In genomic region chr3:37676885-37677284, GRCh38 we compare ENCODE assay signal across 17 cellular contexts.
DNase-seq lines count a peak whose midpoint lies in the region; ATAC-seq, FAIRE-seq and TF ChIP-seq lines count a peak whose summit lies in the region.
"Had no signal": no experiment of that assay in that cellular context is flagged by ENCODE, and none has a peak within 500 bp of the region (broad histone marks: within the 10 kb centered on the region; RNA-seq: fewer than 3 reads in every experiment).

No MANE protein-coding gene starts in this region.

- H3K9ac ChIP-seq in colonic mucosa (ENCODE audit: low read depth in 2 of 2, low read length in 2 of 2), result no peak overlapping the region
- H3K9ac ChIP-seq: GM23248 had no signal

- TF ChIP-seq CTCF in colonic mucosa (IDR thresholded peaks at IDR 0.05) (no peak), pancreas (IDR thresholded peaks at IDR 0.05) (no peak), vagina (IDR thresholded peaks at IDR 0.05) (no peak), CD14-positive monocyte (IDR thresholded peaks at IDR 0.05) (no peak)

- H3K4me3 ChIP-seq in colonic mucosa, result no peak overlapping the region
- H3K4me3 ChIP-seq in pancreas, result no peak overlapping the region
- H3K4me3 ChIP-seq in vagina, result no peak overlapping the region
- H3K4me3 ChIP-seq: GM23248, HAP-1 had no signal

- no peak for FAIRE-seq in pancreas (lab: Jason Lieb, UNC)
- FAIRE-seq: A204.1, GM19239 had no signal

- intact Hi-C loops in colonic mucosa (cut with DNase I), result no loop called here
- intact Hi-C loops in pancreas (cut with DNase I), result no loop called here
- intact Hi-C loops in vagina (cut with DNase I), result no loop called here
- intact Hi-C loops in CD14-positive monocyte (cut with micrococcal nuclease), result no loop called here

- H3K27me3 Mint-ChIP-seq in CD14-positive monocyte (ENCODE audit: low read depth in 3 of 3), result no peaks in the 10 kb centered on the region

- H3K36me3 Mint-ChIP-seq in CD14-positive monocyte, result no peaks in the 10 kb centered on the region

- H3K9me3 Mint-ChIP-seq in CD14-positive monocyte, result no peaks in the 10 kb centered on the region
- H3K9me3 Mint-ChIP-seq: CD4-positive, alpha-beta T cell had no signal

- ATAC-seq in pancreas (peak in 3 of 4 donors; percentile 63 to 74 (median 66)), GM18511 (IDR thresholded peaks at IDR 0.05; ENCODE audit: unreplicated experiment) (no peak)

- H3K9me3 ChIP-seq in colonic mucosa (no peaks in the 10 kb centered on the region), pancreas (no peaks in the 10 kb centered on the region), vagina (no peaks in the 10 kb centered on the region)
- H3K9me3 ChIP-seq: BE2C, HAP-1 had no signal

- no peak for DNase-seq in colonic mucosa
- DNase-seq in islet precursor cell, result peak; percentile 21
- no peak for DNase-seq in pancreas
- DNase-seq in vagina (ENCODE audit: extremely low spot score in 2 of 2), result no peak
- DNase-seq in CD14-positive monocyte (ENCODE audit: low spot score), result no peak
- DNase-seq: ACHN; BE2C; C1 segment of cervical spinal cord; CD4-positive, alpha-beta T cell; DMS153; DMS79; GDM1; GM23248 had no signal

- no peak for TF ChIP-seq POLR2A in vagina (IDR thresholded peaks at IDR 0.05)

- 9 to 30% methylated on average over 1 of the region's 1 CpG for WGBS in pancreas, 2 donors

- no peaks in the 10 kb centered on the region for H3K36me3 ChIP-seq in colonic mucosa
- no peaks in the 10 kb centered on the region for H3K36me3 ChIP-seq in pancreas
- no peaks in the 10 kb centered on the region for H3K36me3 ChIP-seq in vagina
- H3K36me3 ChIP-seq: BE2C, HAP-1 had no signal

- H3K4me3 Mint-ChIP-seq in CD14-positive monocyte, result no peak overlapping the region
- H3K4me3 Mint-ChIP-seq: CD4-positive, alpha-beta T cell had no signal

- peaks cover 1% of the 10 kb centered on the region for H3K4me1 Mint-ChIP-seq in CD14-positive monocyte

- H3K27ac Mint-ChIP-seq in CD14-positive monocyte, result no peak overlapping the region
- H3K27ac Mint-ChIP-seq: CD4-positive, alpha-beta T cell had no signal

- H3K27ac ChIP-seq in colonic mucosa (peak overlapping the region; percentile 9), pancreas (peak overlapping the region in 2 of 4 donors; percentile 50 to 65), vagina (no peak overlapping the region)
- H3K27ac ChIP-seq: GM23248 had no signal

- H3K27me3 ChIP-seq in colonic mucosa (no peaks in the 10 kb centered on the region), pancreas (no peaks in the 10 kb centered on the region), vagina (no peaks in the 10 kb centered on the region)
- H3K27me3 ChIP-seq: BE2C had no signal

- H3K4me1 ChIP-seq in colonic mucosa, result peaks cover 4% of the 10 kb centered on the region
- H3K4me1 ChIP-seq in pancreas, result peaks cover 11 to 51% (median 17%) of the 10 kb centered on the region in 3 donors
- H3K4me1 ChIP-seq in vagina, result peaks cover under 1% of the 10 kb centered on the region
- H3K4me1 ChIP-seq: BE2C, HAP-1 had no signal
